Comparison of ENCODE assay signal across 18 cellular contexts in the genomic region with DNA sequence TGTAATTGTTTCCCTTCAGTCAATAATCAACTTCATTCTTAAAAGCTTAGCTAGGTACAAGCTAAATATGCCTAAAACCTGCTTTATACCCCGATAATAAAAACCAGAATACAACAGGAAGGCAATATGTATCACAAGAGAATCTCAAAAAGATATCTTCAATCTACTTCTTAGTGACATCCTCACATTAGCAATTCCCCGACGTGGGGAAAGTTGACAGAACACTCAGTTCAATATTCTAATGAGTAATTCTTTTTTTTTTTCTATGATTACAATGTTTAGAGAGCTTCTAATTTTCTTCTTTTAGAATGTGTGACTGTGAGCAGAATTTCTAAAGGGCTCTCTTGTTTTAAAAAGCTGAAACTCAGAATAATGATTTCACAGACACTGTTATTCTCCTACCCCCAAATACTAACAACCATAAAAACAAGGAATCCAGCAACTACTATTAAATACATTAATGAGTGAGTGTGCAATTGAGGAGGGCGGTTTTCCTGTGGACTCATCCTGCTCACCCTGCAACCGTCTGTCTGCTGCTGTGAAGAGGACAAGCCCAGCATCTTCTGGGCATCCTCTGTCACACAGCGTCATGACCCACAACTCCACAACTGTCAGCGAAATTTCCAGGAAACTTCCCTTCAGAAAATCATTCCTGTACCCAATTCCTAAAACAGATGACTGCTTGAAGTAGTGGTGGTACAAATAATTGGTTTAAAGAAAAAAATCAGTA.
A peak's percentile ranks its signal among the peaks of the same experiment; 100 is the strongest.
DNase-seq lines count a peak whose midpoint lies in the region; ATAC-seq and TF ChIP-seq lines count a peak whose summit lies in the region.
"Had no signal": no experiment of that assay in that cellular context is flagged by ENCODE, and none has a peak within 500 bp of the region (broad histone marks: within the 10 kb centered on the region; RNA-seq: fewer than 3 reads in every experiment).

No MANE protein-coding gene starts in this region.

- DNase-seq in cardiac muscle cell (ENCODE audit: low read depth in 1 of 2, low spot score in 1 of 2) (no peak), cardiac septum (ENCODE audit: low spot score) (no peak), caudate nucleus (lab: John Stamatoyannopoulos, UW) (peak in 3 of 61 donors; percentile 6 to 53 (median 34)), left lung (no peak), gastrocnemius medialis (no peak), globus pallidus (ENCODE audit: low spot score) (no peak), mesenchymal stem cell (no peak)
- DNase-seq: BE2C, DMS79 treated with DMSO at 0.1 percent for 48 hours, Karpas-422, NCI-H2081, NCI-H2171, NCI-H524 treated with DMSO at 0.1 percent for 48 hours, NCI-H82, Peyer's patch had no signal

- no peak overlapping the region for H2BK15ac ChIP-seq in mesenchymal stem cell (ENCODE audit: low read depth, poor library complexity, severe bottlenecking)

- H3K36me3 Mint-ChIP-seq in stimulated activated memory B cell treated with anti-CD40 and anti-IgM and Interleukin-4, amounts not matched to agents 10 μg/mL and 1 μg/mL and 100 μg/mL, for 72 hours, result peaks cover 31% of the 10 kb centered on the region

- H3K4me1 Mint-ChIP-seq in stimulated activated memory B cell treated with anti-CD40 and anti-IgM and Interleukin-4, amounts not matched to agents 10 μg/mL and 1 μg/mL and 100 μg/mL, for 72 hours, result peaks cover 39% of the 10 kb centered on the region

- no peak overlapping the region for H3K27ac Mint-ChIP-seq in stimulated activated memory B cell treated with anti-CD40 and anti-IgM and Interleukin-4, amounts not matched to agents 10 μg/mL and 1 μg/mL and 100 μg/mL, for 72 hours
- H3K27ac Mint-ChIP-seq: IgD-negative memory B cell had no signal

- H3K9me3 ChIP-seq in cardiac muscle cell (ENCODE audit: low read depth), result no peaks in the 10 kb centered on the region
- H3K9me3 ChIP-seq in left lung, result no peaks in the 10 kb centered on the region
- no peaks in the 10 kb centered on the region for H3K9me3 ChIP-seq in gastrocnemius medialis
- H3K9me3 ChIP-seq in mesenchymal stem cell (ENCODE audit: control insufficient read depth, low read length), result no peaks in the 10 kb centered on the region
- H3K9me3 ChIP-seq: A549, BE2C, Peyer's patch had no signal

- H3K4me2 ChIP-seq in mesenchymal stem cell (ENCODE audit: low read length, poor library complexity, severe bottlenecking), result no peak overlapping the region
- H3K4me2 ChIP-seq: A549 had no signal

- no peak overlapping the region for H2BK5ac ChIP-seq in mesenchymal stem cell (ENCODE audit: low read depth, low read length, poor library complexity, severe bottlenecking)

- 95% methylated on average over 3 of the region's 7 CpGs for WGBS in mesenchymal stem cell

- H2AFZ ChIP-seq in mesenchymal stem cell (ENCODE audit: low read depth, low read length), result no peak overlapping the region

- H3K9ac ChIP-seq in mesenchymal stem cell (ENCODE audit: low read length), result no peak overlapping the region

- H3K23ac ChIP-seq in mesenchymal stem cell (ENCODE audit: low read length in 2 of 2), result no peak overlapping the region

- H3K36me3 ChIP-seq in cardiac muscle cell (no peaks in the 10 kb centered on the region), left lung (no peaks in the 10 kb centered on the region), gastrocnemius medialis (no peaks in the 10 kb centered on the region), mesenchymal stem cell (ENCODE audit: control insufficient read depth in 1 of 2, insufficient read depth in 2 of 2, low read depth in 1 of 2, low read length in 2 of 2) (no peaks in the 10 kb centered on the region)
- H3K36me3 ChIP-seq: BE2C, Peyer's patch had no signal

- no peaks in the 10 kb centered on the region for H3K27me3 Mint-ChIP-seq in stimulated activated memory B cell treated with anti-CD40 and anti-IgM and Interleukin-4, amounts not matched to agents 10 μg/mL and 1 μg/mL and 100 μg/mL, for 72 hours
- H3K27me3 Mint-ChIP-seq: IgD-negative memory B cell had no signal

- H2BK120ac ChIP-seq in mesenchymal stem cell (ENCODE audit: low read depth, low read length), result no peak overlapping the region

- H3K18ac ChIP-seq in mesenchymal stem cell (ENCODE audit: low read depth in 1 of 2, low read length in 2 of 2), result no peak overlapping the region

- no peak for TF ChIP-seq POLR2A in gastrocnemius medialis (IDR thresholded peaks at IDR 0.05)

- H2AK5ac ChIP-seq in mesenchymal stem cell (ENCODE audit: low read length, severe bottlenecking), result no peak overlapping the region

- H3K4me3 Mint-ChIP-seq in stimulated activated memory B cell treated with anti-CD40 and anti-IgM and Interleukin-4, amounts not matched to agents 10 μg/mL and 1 μg/mL and 100 μg/mL, for 72 hours, result no peak overlapping the region

- H3K4me1 ChIP-seq in cardiac muscle cell (ENCODE audit: low read depth) (peaks cover 36% of the 10 kb centered on the region), left lung (peaks cover 9 to 30% of the 10 kb centered on the region in 2 donors), gastrocnemius medialis (peaks cover 38 to 49% of the 10 kb centered on the region in 2 donors), mesenchymal stem cell (ENCODE audit: control insufficient read depth, insufficient read depth, low read depth, low read length) (peaks cover 1% of the 10 kb centered on the region)
- H3K4me1 ChIP-seq: A549, BE2C, Peyer's patch had no signal

- intact Hi-C loops in cardiac septum (cut with DNase I) (no loop called here), left lung (cut with DNase I) (no loop called here), gastrocnemius medialis (cut with DNase I; ENCODE audit: low total_unique reads) (loop anchor here (2.0 kb wide), 1 partner anchor 84 kb away; no protein-coding TSS in a partner anchor)

- H3K27me3 ChIP-seq in cardiac muscle cell, result no peaks in the 10 kb centered on the region
- H3K27me3 ChIP-seq in left lung, result no peaks in the 10 kb centered on the region
- H3K27me3 ChIP-seq in gastrocnemius medialis, result no peaks in the 10 kb centered on the region
- H3K27me3 ChIP-seq in mesenchymal stem cell (ENCODE audit: control insufficient read depth in 1 of 2, insufficient read depth in 1 of 2, low read length in 2 of 2), result no peaks in the 10 kb centered on the region
- H3K27me3 ChIP-seq: BE2C, Peyer's patch had no signal

- H2BK12ac ChIP-seq in mesenchymal stem cell (ENCODE audit: low read length in 2 of 2), result no peak overlapping the region

- ATAC-seq in left lung (peak; percentile 4), gastrocnemius medialis (no peak)
- ATAC-seq in stimulated activated memory B cell treated with anti-CD40 and anti-IgM and Interleukin-4, amounts not matched to agents 10 μg/mL and 1 μg/mL and 100 μg/mL, for 72 hours, result no peak
- ATAC-seq: A549 had no signal

- H3K9me3 Mint-ChIP-seq in stimulated activated memory B cell treated with anti-CD40 and anti-IgM and Interleukin-4, amounts not matched to agents 10 μg/mL and 1 μg/mL and 100 μg/mL, for 72 hours, result peaks cover 2% of the 10 kb centered on the region

- H3K14ac ChIP-seq in mesenchymal stem cell (ENCODE audit: low read length in 2 of 2), result peak overlapping the region in 1 of 2 experiments; percentile 65

- H4K91ac ChIP-seq in mesenchymal stem cell (ENCODE audit: low read length), result no peak overlapping the region

- no peak overlapping the region for H4K8ac ChIP-seq in mesenchymal stem cell (ENCODE audit: low read length)

- H3K27ac ChIP-seq in cardiac muscle cell (peak overlapping the region; percentile 30), caudate nucleus (ENCODE audit: low read depth, low read length) (peak overlapping the region; percentile 58), left lung (peak overlapping the region in 1 of 2 donors; percentile 48), gastrocnemius medialis (peak overlapping the region in 3 of 4 donors; percentile 30 to 83 (median 71)), mesenchymal stem cell (ENCODE audit: low read length, poor library complexity, severe bottlenecking) (no peak overlapping the region)
- H3K27ac ChIP-seq: A549, Peyer's patch had no signal

- H3K4me3 ChIP-seq in cardiac muscle cell, result no peak overlapping the region
- no peak overlapping the region for H3K4me3 ChIP-seq in left lung
- H3K4me3 ChIP-seq in gastrocnemius medialis, result no peak overlapping the region
- no peak overlapping the region for H3K4me3 ChIP-seq in mesenchymal stem cell (ENCODE audit: insufficient read depth in 1 of 2, low read depth in 1 of 2, low read length in 2 of 2)
- H3K4me3 ChIP-seq: A549, Peyer's patch had no signal

- peaks cover 11% of the 10 kb centered on the region for H3K79me1 ChIP-seq in mesenchymal stem cell (replicated peaks; ENCODE audit: low read length, poor library complexity, severe bottlenecking)

- H3K4ac ChIP-seq in mesenchymal stem cell (ENCODE audit: low read depth in 1 of 2, low read length in 2 of 2), result no peak overlapping the region

- TF ChIP-seq CTCF in cardiac muscle cell (IDR thresholded peaks at IDR 0.05; ENCODE audit: low read depth, low read length), result no peak
- TF ChIP-seq CTCF in left lung (IDR thresholded peaks at IDR 0.05), result no peak
- no peak for TF ChIP-seq CTCF in gastrocnemius medialis (IDR thresholded peaks at IDR 0.05 in 4 of 5, conservative IDR thresholded peaks at IDR 0.05 in 1 of 5)

- in situ Hi-C loops in gastrocnemius medialis (cut with MboI; ENCODE audit: low sequenced_read_pairs in 4 of 4), result no loop called here
